In the genomic region with DNA sequence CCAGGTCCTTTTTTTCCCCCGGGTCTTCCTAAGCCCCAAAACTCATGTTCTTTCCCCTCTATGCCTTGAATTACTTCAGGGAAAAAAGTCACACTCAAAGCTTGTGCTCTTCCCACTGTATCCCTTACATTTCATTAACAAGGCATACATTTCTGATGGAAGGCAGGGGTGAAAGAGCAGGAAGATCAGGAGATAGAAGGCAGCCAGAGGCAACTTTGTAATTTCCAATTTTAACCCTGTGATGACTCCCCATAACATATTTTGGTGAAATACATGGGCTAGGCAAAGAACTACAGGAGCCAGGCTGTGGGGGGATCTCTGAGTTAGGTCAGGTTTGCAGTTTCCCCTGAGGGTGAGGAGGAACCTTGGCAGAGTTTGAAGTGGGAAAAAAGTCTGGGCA, we compare ENCODE assay signal across 24 cellular contexts.
"Had no signal": no experiment of that assay in that cellular context is flagged by ENCODE, and none has a peak within 500 bp of the region (broad histone marks: within the 10 kb centered on the region; RNA-seq: fewer than 3 reads in every experiment).

No MANE protein-coding gene starts in this region.

- H3K4me3 ChIP-seq: colonic mucosa, coronary artery, dorsolateral prefrontal cortex, esophagus muscularis mucosa, esophagus squamous epithelium, gastrocnemius medialis, gastroesophageal sphincter, heart left ventricle, heart right ventricle had no signal

- ATAC-seq: effector memory CD8-positive, alpha-beta T cell; esophagus mucosa; foreskin keratinocyte; gastrocnemius medialis; heart left ventricle; heart right ventricle had no signal

- H3K27ac Mint-ChIP-seq: dendritic cell treated with granulocyte-macrophage colony-stimulating factor and Interleukin-4, amounts not matched to agents 40 ng/mL and 50 ng/mL, for 4 days; effector memory CD8-positive, alpha-beta T cell had no signal

- DNase-seq: colonic mucosa; cortex of kidney; dermis blood vessel endothelial cell; dorsolateral prefrontal cortex; effector CD4-positive, alpha-beta T cell; effector CD8-positive, alpha-beta T cell; effector memory CD4-positive, alpha-beta T cell; effector memory CD8-positive, alpha-beta T cell; erythroblast; esophagus squamous epithelium; foreskin fibroblast; foreskin keratinocyte; foreskin melanocyte; gastrocnemius medialis; glutamatergic neuron; head of caudate nucleus; heart left ventricle; heart right ventricle had no signal

- H3K27me3 Mint-ChIP-seq: dendritic cell treated with granulocyte-macrophage colony-stimulating factor and Interleukin-4, amounts not matched to agents 40 ng/mL and 50 ng/mL, for 4 days; effector memory CD8-positive, alpha-beta T cell had no signal

- H3K9me3 Mint-ChIP-seq: dendritic cell treated with granulocyte-macrophage colony-stimulating factor and Interleukin-4, amounts not matched to agents 40 ng/mL and 50 ng/mL, for 4 days had no signal

- H3K36me3 ChIP-seq: colonic mucosa, esophagus muscularis mucosa, esophagus squamous epithelium, gastrocnemius medialis, gastroesophageal sphincter, heart left ventricle, heart right ventricle had no signal

- H3K4me3 Mint-ChIP-seq: dendritic cell treated with granulocyte-macrophage colony-stimulating factor and Interleukin-4, amounts not matched to agents 40 ng/mL and 50 ng/mL, for 4 days; effector memory CD8-positive, alpha-beta T cell had no signal

- H3K4me1 ChIP-seq: colonic mucosa, foreskin keratinocyte, heart left ventricle, heart right ventricle had no signal

- H3K27ac ChIP-seq: colonic mucosa, coronary artery, dorsolateral prefrontal cortex, epithelial cell of prostate, esophagus muscularis mucosa, esophagus squamous epithelium, foreskin keratinocyte, gastrocnemius medialis, gastroesophageal sphincter, heart left ventricle, heart right ventricle had no signal

- H3K27me3 ChIP-seq: colonic mucosa, esophagus muscularis mucosa, esophagus squamous epithelium, gastrocnemius medialis, gastroesophageal sphincter, heart left ventricle, heart right ventricle had no signal

- H3K9me3 ChIP-seq: colonic mucosa, esophagus muscularis mucosa, esophagus squamous epithelium, gastrocnemius medialis had no signal
